ENCODE assay signal across 9 cellular contexts in genomic region chr19:41753159-41753558, GRCh38. TPM values are rescaled to one million over a fixed set of nuclear protein-coding genes. Genes with fewer than 3 reads are reported as not detected.
DNase-seq lines count a peak whose midpoint lies in the region.
"Had no signal": no experiment of that assay in that cellular context is flagged by ENCODE, and none has a peak within 500 bp of the region (broad histone marks: within the 10 kb centered on the region; RNA-seq: fewer than 3 reads in every experiment).

No MANE protein-coding gene starts in this region.

- intact Hi-C loops in cardiac septum (cut with DNase I), result no loop called here

- peak; percentile 59 to 65 for DNase-seq in AML-193 (lab: John Stamatoyannopoulos, UW)
- peak; percentile 24 for DNase-seq in H4 (ENCODE audit: low spot score)
- DNase-seq in RKO (ENCODE audit: low spot score), result peak; percentile 28
- DNase-seq in activated T-helper 9 cell treated with anti-CD3 and anti-CD28 coated beads, Interleukin-2, amount 50 U/mL, for 16 hours (ENCODE audit: low read depth), result peak; percentile 67
- DNase-seq in cardiac septum (ENCODE audit: low spot score), result peak; percentile 84
- peak; percentile 58 to 70 for DNase-seq in stimulated activated CD4-positive, alpha-beta T cell treated with anti-CD3 and anti-CD28 coated beads, Interleukin-15, amount 100 ng/mL, for 1 hour (ENCODE audit: low read depth in 1 of 2, low spot score in 1 of 2)
- DNase-seq in HPDE6-E6E7 (ENCODE audit: extremely low spot score), result no peak
- DNase-seq in SK-N-DZ (ENCODE audit: low spot score), result no peak

RNA-seq across cellular contexts. Expression of gene CEACAM6, which starts 2.2 kb away (rescaled TPM):
- total RNA-seq in H4 (2014; rRNA removed; shearing (Covaris generic)), result not detected in 2 replicates
- total RNA-seq in cardiac septum, result 0.16 TPM
- polyA plus RNA-seq in SK-N-DZ (2014; cell fraction: cytosol; rRNA removed), result not detected in 2 replicates
- not detected in 2 replicates for polyA plus RNA-seq in SK-N-DZ (2014; cell fraction: nucleus; rRNA removed)
- total RNA-seq: pulmonary artery endothelial cell had no signal

RNA-seq across cellular contexts. Expression of gene CEACAM3, which starts 43.2 kb away (rescaled TPM):
- total RNA-seq in H4 (2014; rRNA removed; shearing (Covaris generic)), result not detected in 2 replicates
- 0.97 TPM for total RNA-seq in cardiac septum
- polyA plus RNA-seq in SK-N-DZ (2014; cell fraction: cytosol; rRNA removed), result not detected in 2 replicates
- polyA plus RNA-seq in SK-N-DZ (2014; cell fraction: nucleus; rRNA removed), result not detected in 2 replicates
- total RNA-seq: pulmonary artery endothelial cell had no signal

RNA-seq across cellular contexts. Expression of gene CEACAM5, which starts 44.7 kb away (rescaled TPM):
- not detected in 2 replicates for total RNA-seq in H4 (2014; rRNA removed; shearing (Covaris generic))
- 0.19 TPM for total RNA-seq in cardiac septum
- not detected in 2 replicates for polyA plus RNA-seq in SK-N-DZ (2014; cell fraction: cytosol; rRNA removed)
- not detected in 2 replicates for polyA plus RNA-seq in SK-N-DZ (2014; cell fraction: nucleus; rRNA removed)
- total RNA-seq: pulmonary artery endothelial cell had no signal

Comparison
In these comparisons a context has a peak if more than half of its experiments do, and no peak if none do; other contexts are left out.
1. DNase-seq: peak in AML-193 (2 of 2), H4 (single experiment), RKO (single experiment), activated T-helper 9 cell treated with anti-CD3 and anti-CD28 coated beads, Interleukin-2, amount 50 U/mL, for 16 hours (single experiment), cardiac septum (single experiment) and stimulated activated CD4-positive, alpha-beta T cell treated with anti-CD3 and anti-CD28 coated beads, Interleukin-15, amount 100 ng/mL, for 1 hour (2 of 2); none in HPDE6-E6E7 (single experiment) and SK-N-DZ (single experiment).